In the genomic region with DNA sequence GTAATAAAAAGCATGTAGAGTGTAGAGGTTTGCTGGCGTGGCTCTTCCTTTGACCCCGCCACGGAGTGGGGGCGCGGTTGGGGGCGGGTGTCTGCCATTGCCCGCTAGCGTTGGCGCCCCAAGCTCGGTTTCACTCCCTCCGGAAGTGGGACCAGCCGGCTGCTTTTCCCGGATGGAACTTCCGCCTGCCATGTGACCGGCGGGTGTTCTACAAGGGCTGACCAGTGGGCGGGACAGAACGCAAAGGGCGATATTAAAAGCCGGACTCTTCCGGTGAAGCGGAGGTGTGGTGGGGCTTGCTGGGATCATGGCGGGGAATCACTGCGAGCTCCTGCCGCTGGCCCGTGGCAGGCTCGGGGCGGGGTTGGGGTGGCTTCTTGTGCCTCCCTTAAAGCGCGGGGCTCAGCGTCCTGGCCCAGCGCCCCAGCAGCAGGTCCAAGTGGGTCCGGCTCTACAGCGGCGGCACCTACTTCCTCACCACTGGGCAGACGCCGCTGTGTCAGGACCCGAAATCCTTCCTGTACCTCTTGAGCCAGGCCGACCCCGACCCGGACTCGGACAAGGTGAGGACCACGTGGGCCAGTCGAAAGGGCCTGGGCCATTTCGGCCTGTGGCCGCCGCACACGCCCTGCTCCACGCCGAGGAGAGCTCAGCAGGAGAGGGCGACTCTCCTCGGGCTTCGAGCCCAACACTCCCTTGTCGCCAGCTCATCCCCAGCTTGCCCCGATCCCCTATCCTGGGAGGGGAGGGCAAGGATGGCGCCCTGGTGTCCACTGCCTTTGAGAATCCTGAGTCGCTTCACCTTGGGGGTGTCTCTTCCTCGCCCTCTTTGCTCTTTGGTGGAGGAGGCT, we compare ENCODE assay signal across 1 cellular context.
A peak's percentile ranks its signal among the peaks of the same experiment; 100 is the strongest.
TF ChIP-seq lines count a peak whose summit lies in the region.

No MANE protein-coding gene starts in this region.

TF ChIP-seq in SK-N-SH treated with all-trans-retinoic acid at 6 μM for 48 hours, 23 proteins besides CTCF, POLR2A, EP300 and RAD21 (continued from another document):
- TF ChIP-seq, protein P1, sequence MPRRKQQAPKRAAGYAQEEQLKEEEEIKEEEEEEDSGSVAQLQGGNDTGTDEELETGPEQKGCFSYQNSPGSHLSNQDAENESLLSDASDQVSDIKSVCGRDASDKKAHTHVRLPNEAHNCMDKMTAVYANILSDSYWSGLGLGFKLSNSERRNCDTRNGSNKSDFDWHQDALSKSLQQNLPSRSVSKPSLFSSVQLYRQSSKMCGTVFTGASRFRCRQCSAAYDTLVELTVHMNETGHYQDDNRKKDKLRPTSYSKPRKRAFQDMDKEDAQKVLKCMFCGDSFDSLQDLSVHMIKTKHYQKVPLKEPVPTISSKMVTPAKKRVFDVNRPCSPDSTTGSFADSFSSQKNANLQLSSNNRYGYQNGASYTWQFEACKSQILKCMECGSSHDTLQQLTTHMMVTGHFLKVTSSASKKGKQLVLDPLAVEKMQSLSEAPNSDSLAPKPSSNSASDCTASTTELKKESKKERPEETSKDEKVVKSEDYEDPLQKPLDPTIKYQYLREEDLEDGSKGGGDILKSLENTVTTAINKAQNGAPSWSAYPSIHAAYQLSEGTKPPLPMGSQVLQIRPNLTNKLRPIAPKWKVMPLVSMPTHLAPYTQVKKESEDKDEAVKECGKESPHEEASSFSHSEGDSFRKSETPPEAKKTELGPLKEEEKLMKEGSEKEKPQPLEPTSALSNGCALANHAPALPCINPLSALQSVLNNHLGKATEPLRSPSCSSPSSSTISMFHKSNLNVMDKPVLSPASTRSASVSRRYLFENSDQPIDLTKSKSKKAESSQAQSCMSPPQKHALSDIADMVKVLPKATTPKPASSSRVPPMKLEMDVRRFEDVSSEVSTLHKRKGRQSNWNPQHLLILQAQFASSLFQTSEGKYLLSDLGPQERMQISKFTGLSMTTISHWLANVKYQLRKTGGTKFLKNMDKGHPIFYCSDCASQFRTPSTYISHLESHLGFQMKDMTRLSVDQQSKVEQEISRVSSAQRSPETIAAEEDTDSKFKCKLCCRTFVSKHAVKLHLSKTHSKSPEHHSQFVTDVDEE (CRISPR knock-in tag; IDR thresholded peaks at IDR 0.05) = peak; percentile 66; the same call in 1 of the 2 replicates
